13 cellular contexts compared by ENCODE assay signal in the genomic region with DNA sequence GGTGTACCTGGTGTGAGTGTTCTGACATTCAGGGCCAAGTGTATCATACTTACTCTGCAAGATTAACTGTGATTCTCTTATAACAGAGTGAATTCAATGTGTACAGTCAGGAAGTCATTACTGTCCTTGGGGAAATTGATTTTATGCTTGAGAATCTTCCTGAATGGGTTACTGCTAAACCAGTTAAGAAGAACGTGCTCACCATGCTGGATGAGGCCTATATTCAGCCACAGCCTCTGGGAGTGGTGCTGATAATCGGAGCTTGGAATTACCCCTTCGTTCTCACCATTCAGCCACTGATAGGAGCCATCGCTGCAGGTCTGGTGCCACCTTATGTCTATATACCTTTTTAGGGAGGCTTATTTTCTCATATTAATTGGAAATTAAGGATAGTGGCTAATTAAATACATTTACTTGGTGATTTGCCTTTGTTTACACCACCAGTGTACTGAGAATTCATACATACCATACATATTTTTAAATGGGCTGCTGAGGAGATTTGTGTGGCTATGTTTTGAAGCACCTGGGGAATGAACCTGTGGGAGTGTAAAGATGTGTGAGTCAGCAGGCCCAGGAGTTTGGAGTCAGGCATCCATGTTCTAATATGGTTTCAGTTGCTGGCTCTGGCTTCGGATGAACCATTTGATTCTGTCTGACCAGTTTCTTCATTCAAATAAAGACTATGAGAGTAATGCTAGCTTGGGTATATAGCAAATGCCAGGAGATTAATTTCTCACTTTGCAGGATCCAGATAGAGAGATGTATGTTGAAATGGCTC. TPM values are rescaled to one million over a fixed set of nuclear protein-coding genes. Genes with fewer than 3 reads are reported as not detected.
A peak's percentile ranks its signal among the peaks of the same experiment; 100 is the strongest.
DNase-seq lines count a peak whose midpoint lies in the region; ATAC-seq and TF ChIP-seq lines count a peak whose summit lies in the region.
"Had no signal": no experiment of that assay in that cellular context is flagged by ENCODE, and none has a peak within 500 bp of the region (broad histone marks: within the 10 kb centered on the region; RNA-seq: fewer than 3 reads in every experiment).

No MANE protein-coding gene starts in this region.

- peak overlapping the region; percentile 6 to 13 for H3K27ac ChIP-seq in right atrium auricular region
- peak overlapping the region; percentile 11 to 63 (median 58) for H3K27ac ChIP-seq in esophagus muscularis mucosa (replicated peaks in 1 of 4)
- H3K27ac ChIP-seq in neural progenitor cell, result no peak overlapping the region

- no peak overlapping the region for H3K27ac Mint-ChIP-seq in neural progenitor cell

- intact Hi-C loops in left ventricle myocardium superior (cut with micrococcal nuclease), result no loop called here
- intact Hi-C loops in esophagus muscularis mucosa (cut with DNase I), result loop anchor here (5.0 kb wide), 1 partner anchor 101 kb away; no protein-coding TSS in a partner anchor

- H3K9ac ChIP-seq in neural progenitor cell, result no peak overlapping the region

- H3K79me2 ChIP-seq in neural progenitor cell (ENCODE audit: low read depth), result peaks cover 68% of the 10 kb centered on the region

- H3K36me3 Mint-ChIP-seq in neural progenitor cell, result peaks cover 48% of the 10 kb centered on the region

- H3K4me1 ChIP-seq in right atrium auricular region (peaks cover 0 to 53% of the 10 kb centered on the region in 2 donors), esophagus muscularis mucosa (peaks cover 34 to 69% (median 58%) of the 10 kb centered on the region in 4 donors), neural progenitor cell (peaks cover 23% of the 10 kb centered on the region)

- ATAC-seq in left ventricle myocardium superior, result no peak
- no peak for ATAC-seq in GM21367 (IDR thresholded peaks at IDR 0.05; ENCODE audit: unreplicated experiment)
- no peak for ATAC-seq in GM21528 (IDR thresholded peaks at IDR 0.05; ENCODE audit: low FRiP score, unreplicated experiment)
- ATAC-seq: stimulated activated naive CD8-positive, alpha-beta T cell treated with anti-CD3 and anti-CD28 coated beads, Interleukin-15, Interleukin-2, amounts not matched to agents 100 U/mL and 50 U/mL, for 24 hours had no signal

- peaks cover 4% of the 10 kb centered on the region for H4K20me1 ChIP-seq in neural progenitor cell (ENCODE audit: low read depth)

- H3K4me2 ChIP-seq in neural progenitor cell, result peak overlapping the region; percentile 94

- H3K36me3 ChIP-seq in right atrium auricular region, result peaks cover 35% of the 10 kb centered on the region
- peaks cover 21 to 41% (median 37%) of the 10 kb centered on the region in 4 donors for H3K36me3 ChIP-seq in esophagus muscularis mucosa
- H3K36me3 ChIP-seq in neural progenitor cell, result peaks cover 25% of the 10 kb centered on the region

- peaks cover 15% of the 10 kb centered on the region for H3K9me3 Mint-ChIP-seq in neural progenitor cell

- no peaks in the 10 kb centered on the region for H3K9me3 ChIP-seq in right atrium auricular region
- no peaks in the 10 kb centered on the region for H3K9me3 ChIP-seq in esophagus muscularis mucosa
- H3K9me3 ChIP-seq in neural progenitor cell (ENCODE audit: low read depth), result no peaks in the 10 kb centered on the region

- peaks cover 12% of the 10 kb centered on the region for H3K27me3 Mint-ChIP-seq in neural progenitor cell (ENCODE audit: insufficient read depth, low read depth)

- TF ChIP-seq POLR2A in esophagus muscularis mucosa (IDR thresholded peaks at IDR 0.05; ENCODE audit: low read depth), result no peak

- H3F3A ChIP-seq in neural progenitor cell (ENCODE audit: low read depth), result peaks cover 27% of the 10 kb centered on the region

- no peak overlapping the region for H2AFZ ChIP-seq in neural progenitor cell (replicated peaks)

- 76% methylated on average over 5 of the region's 5 CpGs for WGBS in esophagus muscularis mucosa

- no peak for TF ChIP-seq CTCF in right atrium auricular region (IDR thresholded peaks at IDR 0.05)
- TF ChIP-seq CTCF in esophagus muscularis mucosa (IDR thresholded peaks at IDR 0.05), result no peak
- TF ChIP-seq CTCF in neural progenitor cell (IDR thresholded peaks at IDR 0.05), result no peak

- H3K4me3 ChIP-seq in right atrium auricular region, result no peak overlapping the region
- peak overlapping the region in 3 of 4 donors; percentile 9 to 91 (median 83) for H3K4me3 ChIP-seq in esophagus muscularis mucosa
- H3K4me3 ChIP-seq in neural progenitor cell, result no peak overlapping the region

- H3K4me1 Mint-ChIP-seq in neural progenitor cell, result peaks cover 28% of the 10 kb centered on the region

- DNase-seq in right atrium auricular region (ENCODE audit: low spot score) (no peak), left ventricle myocardium superior (no peak), esophagus muscularis mucosa (ENCODE audit: extremely low spot score) (peak; percentile 31), neural progenitor cell (ENCODE audit: low spot score) (no peak), T-helper 9 cell (no peak), NCI-H1105 treated with DMSO at 0.1 percent for 48 hours (lab: John Stamatoyannopoulos, UW) (no peak)
- DNase-seq: ACHN; DMS79 treated with DMSO at 0.1 percent for 48 hours; Karpas-422; NCI-H2107; stimulated activated naive CD8-positive, alpha-beta T cell treated with anti-CD3 and anti-CD28 coated beads, Interleukin-15, Interleukin-2, amounts not matched to agents 100 U/mL and 50 U/mL, for 24 hours had no signal

- no peak for TF ChIP-seq EP300 in esophagus muscularis mucosa (IDR thresholded peaks at IDR 0.05)

- no peaks in the 10 kb centered on the region for H3K27me3 ChIP-seq in right atrium auricular region
- no peaks in the 10 kb centered on the region for H3K27me3 ChIP-seq in esophagus muscularis mucosa
- no peaks in the 10 kb centered on the region for H3K27me3 ChIP-seq in neural progenitor cell

- H3K4me3 Mint-ChIP-seq in neural progenitor cell, result no peak overlapping the region

RNA-seq across cellular contexts. Expression of a gene that starts 3.1 kb away (rescaled TPM):
- total RNA-seq in right atrium auricular region (10 to 100 TPM; 45.8 to 52.3 TPM), left ventricle myocardium superior (60.4 TPM), esophagus muscularis mucosa (100 to 1,000 TPM; 104 to 182 (median 115) TPM), neural progenitor cell (ENCODE audit: low replicate concordance) (126 and 138 TPM in 2 replicates)

Comparison
In these comparisons a context has a peak if more than half of its experiments do, and no peak if none do; other contexts are left out.
1. H3K4me3 ChIP-seq: peak in esophagus muscularis mucosa (3 of 4); none in right atrium auricular region (0 of 2) and neural progenitor cell (single experiment).